2 cellular contexts compared by ENCODE assay signal in the genomic region with DNA sequence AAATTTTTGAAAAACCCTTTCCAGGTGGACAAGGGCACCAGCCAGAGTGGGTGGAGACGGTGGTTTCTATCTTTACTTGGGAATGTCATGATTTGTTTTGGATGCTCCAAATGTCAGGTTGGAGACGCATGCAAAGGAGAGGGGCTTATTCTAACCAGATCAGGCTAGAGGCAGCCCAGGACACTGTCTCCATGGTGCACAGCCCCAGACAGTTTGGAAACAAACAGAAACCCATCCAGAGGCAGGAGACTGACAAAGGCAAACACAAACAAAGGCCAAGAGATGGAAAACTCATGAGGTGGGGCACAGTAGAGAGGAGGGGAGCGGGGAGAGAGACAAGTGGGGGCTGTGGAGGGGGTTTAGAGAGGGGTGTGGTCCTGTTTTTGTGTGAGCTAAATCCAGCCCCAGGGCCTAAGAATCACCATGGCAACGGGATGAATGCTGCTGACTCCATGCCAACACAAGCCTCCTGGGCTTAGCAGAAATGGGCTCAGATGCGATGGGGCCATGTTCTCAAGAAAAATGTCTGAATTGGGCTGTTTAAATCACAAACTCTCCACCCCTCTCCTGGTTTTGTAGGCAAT.
TF ChIP-seq lines count a peak whose summit lies in the region.

No MANE protein-coding gene starts in this region.

TF ChIP-seq in SK-N-SH, 30 proteins besides CTCF, POLR2A, EP300 and RAD21:
- TF ChIP-seq, protein P1, sequence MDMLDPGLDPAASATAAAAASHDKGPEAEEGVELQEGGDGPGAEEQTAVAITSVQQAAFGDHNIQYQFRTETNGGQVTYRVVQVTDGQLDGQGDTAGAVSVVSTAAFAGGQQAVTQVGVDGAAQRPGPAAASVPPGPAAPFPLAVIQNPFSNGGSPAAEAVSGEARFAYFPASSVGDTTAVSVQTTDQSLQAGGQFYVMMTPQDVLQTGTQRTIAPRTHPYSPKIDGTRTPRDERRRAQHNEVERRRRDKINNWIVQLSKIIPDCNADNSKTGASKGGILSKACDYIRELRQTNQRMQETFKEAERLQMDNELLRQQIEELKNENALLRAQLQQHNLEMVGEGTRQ (IDR thresholded peaks at IDR 0.05; ENCODE audit: borderline replicate concordance, low read depth, low read length): no peak
- TF ChIP-seq, protein P2, sequence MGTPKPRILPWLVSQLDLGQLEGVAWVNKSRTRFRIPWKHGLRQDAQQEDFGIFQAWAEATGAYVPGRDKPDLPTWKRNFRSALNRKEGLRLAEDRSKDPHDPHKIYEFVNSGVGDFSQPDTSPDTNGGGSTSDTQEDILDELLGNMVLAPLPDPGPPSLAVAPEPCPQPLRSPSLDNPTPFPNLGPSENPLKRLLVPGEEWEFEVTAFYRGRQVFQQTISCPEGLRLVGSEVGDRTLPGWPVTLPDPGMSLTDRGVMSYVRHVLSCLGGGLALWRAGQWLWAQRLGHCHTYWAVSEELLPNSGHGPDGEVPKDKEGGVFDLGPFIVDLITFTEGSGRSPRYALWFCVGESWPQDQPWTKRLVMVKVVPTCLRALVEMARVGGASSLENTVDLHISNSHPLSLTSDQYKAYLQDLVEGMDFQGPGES (IDR thresholded peaks at IDR 0.05; ENCODE audit: low read depth, low read length): no peak
- TF ChIP-seq RXRA (IDR thresholded peaks at IDR 0.05; ENCODE audit: borderline replicate concordance, low read depth): no peak
- no peak for TF ChIP-seq TEAD4 (IDR thresholded peaks at IDR 0.05; ENCODE audit: borderline replicate concordance, insufficient read depth)
- TF ChIP-seq FOXJ3 (CRISPR knock-in tag; IDR thresholded peaks at IDR 0.05): no peak
- TF ChIP-seq, protein P3, sequence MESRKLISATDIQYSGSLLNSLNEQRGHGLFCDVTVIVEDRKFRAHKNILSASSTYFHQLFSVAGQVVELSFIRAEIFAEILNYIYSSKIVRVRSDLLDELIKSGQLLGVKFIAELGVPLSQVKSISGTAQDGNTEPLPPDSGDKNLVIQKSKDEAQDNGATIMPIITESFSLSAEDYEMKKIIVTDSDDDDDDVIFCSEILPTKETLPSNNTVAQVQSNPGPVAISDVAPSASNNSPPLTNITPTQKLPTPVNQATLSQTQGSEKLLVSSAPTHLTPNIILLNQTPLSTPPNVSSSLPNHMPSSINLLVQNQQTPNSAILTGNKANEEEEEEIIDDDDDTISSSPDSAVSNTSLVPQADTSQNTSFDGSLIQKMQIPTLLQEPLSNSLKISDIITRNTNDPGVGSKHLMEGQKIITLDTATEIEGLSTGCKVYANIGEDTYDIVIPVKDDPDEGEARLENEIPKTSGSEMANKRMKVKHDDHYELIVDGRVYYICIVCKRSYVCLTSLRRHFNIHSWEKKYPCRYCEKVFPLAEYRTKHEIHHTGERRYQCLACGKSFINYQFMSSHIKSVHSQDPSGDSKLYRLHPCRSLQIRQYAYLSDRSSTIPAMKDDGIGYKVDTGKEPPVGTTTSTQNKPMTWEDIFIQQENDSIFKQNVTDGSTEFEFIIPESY (IDR thresholded peaks at IDR 0.05; ENCODE audit: borderline replicate concordance, low read depth): no peak
- TF ChIP-seq NFIC (IDR thresholded peaks at IDR 0.05; ENCODE audit: borderline replicate concordance): no peak
- TF ChIP-seq RCOR1 (IDR thresholded peaks at IDR 0.05; ENCODE audit: low read length): no peak
- TF ChIP-seq, protein P4, sequence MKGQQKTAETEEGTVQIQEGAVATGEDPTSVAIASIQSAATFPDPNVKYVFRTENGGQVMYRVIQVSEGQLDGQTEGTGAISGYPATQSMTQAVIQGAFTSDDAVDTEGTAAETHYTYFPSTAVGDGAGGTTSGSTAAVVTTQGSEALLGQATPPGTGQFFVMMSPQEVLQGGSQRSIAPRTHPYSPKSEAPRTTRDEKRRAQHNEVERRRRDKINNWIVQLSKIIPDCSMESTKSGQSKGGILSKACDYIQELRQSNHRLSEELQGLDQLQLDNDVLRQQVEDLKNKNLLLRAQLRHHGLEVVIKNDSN (IDR thresholded peaks at IDR 0.05; ENCODE audit: borderline replicate concordance, low read depth): no peak
- no peak for TF ChIP-seq TAF1 (IDR thresholded peaks at IDR 0.05; ENCODE audit: borderline replicate concordance, low read depth, low read length)
- TF ChIP-seq SIN3A (IDR thresholded peaks at IDR 0.05; ENCODE audit: borderline replicate concordance, low read depth, low read length): no peak
- no peak for TF ChIP-seq POLR2AphosphoS5 (IDR thresholded peaks at IDR 0.05; ENCODE audit: low read depth, low read length)
- no peak for TF ChIP-seq ELF1 (IDR thresholded peaks at IDR 0.05)
- no peak for TF ChIP-seq RFX5 (IDR thresholded peaks at IDR 0.05; ENCODE audit: low read length)
- no peak for TF ChIP-seq GABPA (IDR thresholded peaks at IDR 0.05; ENCODE audit: low read depth)

TF ChIP-seq in SK-N-SH treated with all-trans-retinoic acid at 6 μM for 48 hours, 23 proteins besides CTCF, POLR2A, EP300 and RAD21 (continued from another document):
- TF ChIP-seq, protein P5, sequence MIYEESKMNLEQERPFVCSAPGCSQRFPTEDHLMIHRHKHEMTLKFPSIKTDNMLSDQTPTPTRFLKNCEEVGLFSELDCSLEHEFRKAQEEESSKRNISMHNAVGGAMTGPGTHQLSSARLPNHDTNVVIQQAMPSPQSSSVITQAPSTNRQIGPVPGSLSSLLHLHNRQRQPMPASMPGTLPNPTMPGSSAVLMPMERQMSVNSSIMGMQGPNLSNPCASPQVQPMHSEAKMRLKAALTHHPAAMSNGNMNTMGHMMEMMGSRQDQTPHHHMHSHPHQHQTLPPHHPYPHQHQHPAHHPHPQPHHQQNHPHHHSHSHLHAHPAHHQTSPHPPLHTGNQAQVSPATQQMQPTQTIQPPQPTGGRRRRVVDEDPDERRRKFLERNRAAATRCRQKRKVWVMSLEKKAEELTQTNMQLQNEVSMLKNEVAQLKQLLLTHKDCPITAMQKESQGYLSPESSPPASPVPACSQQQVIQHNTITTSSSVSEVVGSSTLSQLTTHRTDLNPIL (CRISPR knock-in tag; IDR thresholded peaks at IDR 0.05; ENCODE audit: low read depth): no peak
- no peak for TF ChIP-seq RARB (CRISPR knock-in tag; IDR thresholded peaks at IDR 0.05)
- TF ChIP-seq OSR1 (CRISPR knock-in tag; IDR thresholded peaks at IDR 0.05): no peak
- TF ChIP-seq TOX (CRISPR knock-in tag; IDR thresholded peaks at IDR 0.05; ENCODE audit: borderline replicate concordance): no peak
- TF ChIP-seq ZFP3 (CRISPR knock-in tag; IDR thresholded peaks at IDR 0.05): no peak
- no peak for TF ChIP-seq ZNF8 (CRISPR knock-in tag; IDR thresholded peaks at IDR 0.05)
- TF ChIP-seq TCF4 (CRISPR knock-in tag; IDR thresholded peaks at IDR 0.05; ENCODE audit: borderline replicate concordance): no peak
- no peak for TF ChIP-seq ZFP30 (CRISPR knock-in tag; IDR thresholded peaks at IDR 0.05)
- TF ChIP-seq, protein P6, sequence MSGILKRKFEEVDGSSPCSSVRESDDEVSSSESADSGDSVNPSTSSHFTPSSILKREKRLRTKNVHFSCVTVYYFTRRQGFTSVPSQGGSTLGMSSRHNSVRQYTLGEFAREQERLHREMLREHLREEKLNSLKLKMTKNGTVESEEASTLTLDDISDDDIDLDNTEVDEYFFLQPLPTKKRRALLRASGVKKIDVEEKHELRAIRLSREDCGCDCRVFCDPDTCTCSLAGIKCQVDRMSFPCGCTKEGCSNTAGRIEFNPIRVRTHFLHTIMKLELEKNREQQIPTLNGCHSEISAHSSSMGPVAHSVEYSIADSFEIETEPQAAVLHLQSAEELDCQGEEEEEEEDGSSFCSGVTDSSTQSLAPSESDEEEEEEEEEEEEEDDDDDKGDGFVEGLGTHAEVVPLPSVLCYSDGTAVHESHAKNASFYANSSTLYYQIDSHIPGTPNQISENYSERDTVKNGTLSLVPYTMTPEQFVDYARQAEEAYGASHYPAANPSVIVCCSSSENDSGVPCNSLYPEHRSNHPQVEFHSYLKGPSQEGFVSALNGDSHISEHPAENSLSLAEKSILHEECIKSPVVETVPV (CRISPR knock-in tag; IDR thresholded peaks at IDR 0.05): no peak
- TF ChIP-seq ZC3H10 (CRISPR knock-in tag; IDR thresholded peaks at IDR 0.05): no peak
- no peak for TF ChIP-seq GLIS3 (CRISPR knock-in tag; IDR thresholded peaks at IDR 0.05)
- TF ChIP-seq ZNF565 (CRISPR knock-in tag; conservative IDR thresholded peaks at IDR 0.05; ENCODE audit: low read depth): no peak
- TF ChIP-seq BACH2 (CRISPR knock-in tag; IDR thresholded peaks at IDR 0.05; ENCODE audit: borderline replicate concordance): no peak
TF ChIP-seq in SK-N-SH treated with all-trans-retinoic acid at 6 μM for 48 hours: peak in this region for 0.
